ENCODE assay signal across 1 cellular context in genomic region chr6:37819802-37820712, GRCh38.
A peak's percentile ranks its signal among the peaks of the same experiment; 100 is the strongest.
TF ChIP-seq lines count a peak whose summit lies in the region.

No MANE protein-coding gene starts in this region.

TF ChIP-seq in HEK293, 187 proteins besides CTCF, POLR2A, EP300 and RAD21 (continued from another document and continues in another):
- TF ChIP-seq ZNF280D (tag by site-specific recombination; IDR thresholded peaks at IDR 0.05) (no peak), ZSCAN5A (tag by site-specific recombination; IDR thresholded peaks at IDR 0.05) (no peak), ZNF843 (tag by site-specific recombination; IDR thresholded peaks at IDR 0.05) (peak; percentile 26; the same call in 1 of the 2 replicates), ATF2 (tag by site-specific recombination; IDR thresholded peaks at IDR 0.05; ENCODE audit: low read depth) (peak; percentile 80), SP7 (tag by site-specific recombination; IDR thresholded peaks at IDR 0.05) (peak; percentile 71), PRDM10 (tag by site-specific recombination; IDR thresholded peaks at IDR 0.05) (peak; percentile 58; the same call in 1 of the 2 replicates), ZNF121 (tag by site-specific recombination; IDR thresholded peaks at IDR 0.05) (no peak), KLF16 (tag by site-specific recombination; IDR thresholded peaks at IDR 0.05) (peak; percentile 78), PRDM6 (tag by site-specific recombination; IDR thresholded peaks at IDR 0.05) (peak; percentile 57), GLIS2 (tag by site-specific recombination; IDR thresholded peaks at IDR 0.05) (peak; percentile 91), ZFHX2 (tag by site-specific recombination; conservative IDR thresholded peaks at IDR 0.05) (peak; percentile 70; the same call in 1 of the 2 replicates), AEBP2 (tag by site-specific recombination; IDR thresholded peaks at IDR 0.05; ENCODE audit: borderline replicate concordance) (no peak), ZNF274 (IDR thresholded peaks at IDR 0.05; ENCODE audit: low read length) (no peak), ZNF274 (tag by site-specific recombination; IDR thresholded peaks at IDR 0.05; ENCODE audit: borderline replicate concordance) (no peak), ZNF398 (tag by site-specific recombination; IDR thresholded peaks at IDR 0.05) (peak; percentile 87), ZNF629 (tag by site-specific recombination; IDR thresholded peaks at IDR 0.05) (peak; percentile 64), ZBTB8A (tag by site-specific recombination; IDR thresholded peaks at IDR 0.05) (peak; percentile 75), PRDM2 (tag by site-specific recombination; IDR thresholded peaks at IDR 0.05; ENCODE audit: borderline replicate concordance) (no peak), ZEB2 (tag by site-specific recombination; IDR thresholded peaks at IDR 0.05) (peak; percentile 89), ZNF791 (tag by site-specific recombination; IDR thresholded peaks at IDR 0.05) (no peak), ZNF354C (tag by site-specific recombination; IDR thresholded peaks at IDR 0.05; ENCODE audit: borderline replicate concordance, low read depth) (no peak), ZNF513 (tag by site-specific recombination; IDR thresholded peaks at IDR 0.05) (no peak), ZNF157 (tag by site-specific recombination; IDR thresholded peaks at IDR 0.05) (no peak), INSM2 (tag by site-specific recombination; IDR thresholded peaks at IDR 0.05) (no peak), GFI1B (tag by site-specific recombination; IDR thresholded peaks at IDR 0.05) (no peak), ZNF184 (tag by site-specific recombination; IDR thresholded peaks at IDR 0.05) (no peak), ZXDB (tag by site-specific recombination; IDR thresholded peaks at IDR 0.05) (peak; percentile 71; the same call in 1 of the 2 replicates), ZNF600 (tag by site-specific recombination; IDR thresholded peaks at IDR 0.05) (peak; percentile 66)
